1 cellular context compared by ENCODE assay signal in the genomic region with DNA sequence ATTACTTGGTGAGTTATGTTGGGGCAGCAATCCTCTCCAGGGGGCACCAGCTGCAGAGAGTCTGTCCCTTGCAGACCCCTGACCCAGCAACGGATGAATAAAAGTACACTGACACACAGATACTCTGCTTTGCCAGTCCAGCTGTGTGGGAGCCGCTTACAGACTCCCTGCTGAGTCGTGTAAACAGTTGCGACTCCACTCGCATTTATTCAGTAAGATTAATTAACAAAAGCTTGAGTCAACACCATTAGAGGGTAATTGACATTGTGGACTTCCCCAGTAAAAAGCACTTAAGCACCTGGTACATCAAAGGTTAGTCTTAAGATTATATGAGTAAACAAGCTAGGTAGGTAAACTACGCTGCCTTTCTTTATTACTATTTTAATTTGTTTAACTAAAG.
A peak's percentile ranks its signal among the peaks of the same experiment; 100 is the strongest.
TF ChIP-seq lines count a peak whose summit lies in the region.

No MANE protein-coding gene starts in this region.

TF ChIP-seq in H1, 55 proteins besides CTCF, POLR2A, EP300 and RAD21 (continued from another document):
- TF ChIP-seq, protein P1, sequence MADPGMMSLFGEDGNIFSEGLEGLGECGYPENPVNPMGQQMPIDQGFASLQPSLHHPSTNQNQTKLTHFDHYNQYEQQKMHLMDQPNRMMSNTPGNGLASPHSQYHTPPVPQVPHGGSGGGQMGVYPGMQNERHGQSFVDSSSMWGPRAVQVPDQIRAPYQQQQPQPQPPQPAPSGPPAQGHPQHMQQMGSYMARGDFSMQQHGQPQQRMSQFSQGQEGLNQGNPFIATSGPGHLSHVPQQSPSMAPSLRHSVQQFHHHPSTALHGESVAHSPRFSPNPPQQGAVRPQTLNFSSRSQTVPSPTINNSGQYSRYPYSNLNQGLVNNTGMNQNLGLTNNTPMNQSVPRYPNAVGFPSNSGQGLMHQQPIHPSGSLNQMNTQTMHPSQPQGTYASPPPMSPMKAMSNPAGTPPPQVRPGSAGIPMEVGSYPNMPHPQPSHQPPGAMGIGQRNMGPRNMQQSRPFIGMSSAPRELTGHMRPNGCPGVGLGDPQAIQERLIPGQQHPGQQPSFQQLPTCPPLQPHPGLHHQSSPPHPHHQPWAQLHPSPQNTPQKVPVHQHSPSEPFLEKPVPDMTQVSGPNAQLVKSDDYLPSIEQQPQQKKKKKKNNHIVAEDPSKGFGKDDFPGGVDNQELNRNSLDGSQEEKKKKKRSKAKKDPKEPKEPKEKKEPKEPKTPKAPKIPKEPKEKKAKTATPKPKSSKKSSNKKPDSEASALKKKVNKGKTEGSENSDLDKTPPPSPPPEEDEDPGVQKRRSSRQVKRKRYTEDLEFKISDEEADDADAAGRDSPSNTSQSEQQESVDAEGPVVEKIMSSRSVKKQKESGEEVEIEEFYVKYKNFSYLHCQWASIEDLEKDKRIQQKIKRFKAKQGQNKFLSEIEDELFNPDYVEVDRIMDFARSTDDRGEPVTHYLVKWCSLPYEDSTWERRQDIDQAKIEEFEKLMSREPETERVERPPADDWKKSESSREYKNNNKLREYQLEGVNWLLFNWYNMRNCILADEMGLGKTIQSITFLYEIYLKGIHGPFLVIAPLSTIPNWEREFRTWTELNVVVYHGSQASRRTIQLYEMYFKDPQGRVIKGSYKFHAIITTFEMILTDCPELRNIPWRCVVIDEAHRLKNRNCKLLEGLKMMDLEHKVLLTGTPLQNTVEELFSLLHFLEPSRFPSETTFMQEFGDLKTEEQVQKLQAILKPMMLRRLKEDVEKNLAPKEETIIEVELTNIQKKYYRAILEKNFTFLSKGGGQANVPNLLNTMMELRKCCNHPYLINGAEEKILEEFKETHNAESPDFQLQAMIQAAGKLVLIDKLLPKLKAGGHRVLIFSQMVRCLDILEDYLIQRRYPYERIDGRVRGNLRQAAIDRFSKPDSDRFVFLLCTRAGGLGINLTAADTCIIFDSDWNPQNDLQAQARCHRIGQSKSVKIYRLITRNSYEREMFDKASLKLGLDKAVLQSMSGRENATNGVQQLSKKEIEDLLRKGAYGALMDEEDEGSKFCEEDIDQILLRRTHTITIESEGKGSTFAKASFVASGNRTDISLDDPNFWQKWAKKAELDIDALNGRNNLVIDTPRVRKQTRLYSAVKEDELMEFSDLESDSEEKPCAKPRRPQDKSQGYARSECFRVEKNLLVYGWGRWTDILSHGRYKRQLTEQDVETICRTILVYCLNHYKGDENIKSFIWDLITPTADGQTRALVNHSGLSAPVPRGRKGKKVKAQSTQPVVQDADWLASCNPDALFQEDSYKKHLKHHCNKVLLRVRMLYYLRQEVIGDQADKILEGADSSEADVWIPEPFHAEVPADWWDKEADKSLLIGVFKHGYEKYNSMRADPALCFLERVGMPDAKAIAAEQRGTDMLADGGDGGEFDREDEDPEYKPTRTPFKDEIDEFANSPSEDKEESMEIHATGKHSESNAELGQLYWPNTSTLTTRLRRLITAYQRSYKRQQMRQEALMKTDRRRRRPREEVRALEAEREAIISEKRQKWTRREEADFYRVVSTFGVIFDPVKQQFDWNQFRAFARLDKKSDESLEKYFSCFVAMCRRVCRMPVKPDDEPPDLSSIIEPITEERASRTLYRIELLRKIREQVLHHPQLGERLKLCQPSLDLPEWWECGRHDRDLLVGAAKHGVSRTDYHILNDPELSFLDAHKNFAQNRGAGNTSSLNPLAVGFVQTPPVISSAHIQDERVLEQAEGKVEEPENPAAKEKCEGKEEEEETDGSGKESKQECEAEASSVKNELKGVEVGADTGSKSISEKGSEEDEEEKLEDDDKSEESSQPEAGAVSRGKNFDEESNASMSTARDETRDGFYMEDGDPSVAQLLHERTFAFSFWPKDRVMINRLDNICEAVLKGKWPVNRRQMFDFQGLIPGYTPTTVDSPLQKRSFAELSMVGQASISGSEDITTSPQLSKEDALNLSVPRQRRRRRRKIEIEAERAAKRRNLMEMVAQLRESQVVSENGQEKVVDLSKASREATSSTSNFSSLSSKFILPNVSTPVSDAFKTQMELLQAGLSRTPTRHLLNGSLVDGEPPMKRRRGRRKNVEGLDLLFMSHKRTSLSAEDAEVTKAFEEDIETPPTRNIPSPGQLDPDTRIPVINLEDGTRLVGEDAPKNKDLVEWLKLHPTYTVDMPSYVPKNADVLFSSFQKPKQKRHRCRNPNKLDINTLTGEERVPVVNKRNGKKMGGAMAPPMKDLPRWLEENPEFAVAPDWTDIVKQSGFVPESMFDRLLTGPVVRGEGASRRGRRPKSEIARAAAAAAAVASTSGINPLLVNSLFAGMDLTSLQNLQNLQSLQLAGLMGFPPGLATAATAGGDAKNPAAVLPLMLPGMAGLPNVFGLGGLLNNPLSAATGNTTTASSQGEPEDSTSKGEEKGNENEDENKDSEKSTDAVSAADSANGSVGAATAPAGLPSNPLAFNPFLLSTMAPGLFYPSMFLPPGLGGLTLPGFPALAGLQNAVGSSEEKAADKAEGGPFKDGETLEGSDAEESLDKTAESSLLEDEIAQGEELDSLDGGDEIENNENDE (IDR thresholded peaks at IDR 0.05; ENCODE audit: insufficient replicate concordance, low read length): peak; percentile 60
- TF ChIP-seq KDM4A (IDR thresholded peaks at IDR 0.05; ENCODE audit: low read depth, low read length, severe bottlenecking) (no peak), RFX5 (IDR thresholded peaks at IDR 0.05; ENCODE audit: borderline replicate concordance, low read depth, low read length) (no peak), BCL11A (IDR thresholded peaks at IDR 0.05; ENCODE audit: low read depth in 2 of 2, low read length in 2 of 2) (peak in 1 of 2 experiments; percentile 39), SIX5 (IDR thresholded peaks at IDR 0.05; ENCODE audit: low read depth, low read length) (no peak), TAF1 (IDR thresholded peaks at IDR 0.05; ENCODE audit: low read depth, low read length) (no peak), ASH2L (IDR thresholded peaks at IDR 0.05; ENCODE audit: low read length) (no peak), HDAC6 (IDR thresholded peaks at IDR 0.05; ENCODE audit: low read depth, low read length) (no peak), CREB1 (IDR thresholded peaks at IDR 0.05) (no peak), BACH1 (IDR thresholded peaks at IDR 0.05; ENCODE audit: low read length) (no peak), KDM1A (IDR thresholded peaks at IDR 0.05; ENCODE audit: borderline replicate concordance, low read length) (peak; percentile 37; the same call in 1 of the 2 replicates), PHF8 (conservative IDR thresholded peaks at IDR 0.05; ENCODE audit: low read depth, low read length) (no peak), MAFK (IDR thresholded peaks at IDR 0.05; ENCODE audit: low read depth, low read length) (no peak), CHD1 (IDR thresholded peaks at IDR 0.05; ENCODE audit: low read depth, low read length) (no peak), NRF1 (IDR thresholded peaks at IDR 0.05; ENCODE audit: low read depth, low read length) (no peak), FOSL1 (IDR thresholded peaks at IDR 0.05; ENCODE audit: insufficient read depth, low read depth, low read length) (no peak), HDAC2 (IDR thresholded peaks at IDR 0.05; ENCODE audit: borderline replicate concordance in 1 of 2, low read depth in 2 of 2, low read length in 2 of 2) (peak in 1 of 2 experiments; percentile 78; a peak in 1 of 4 replicates), CHD2 (IDR thresholded peaks at IDR 0.05; ENCODE audit: low read length) (no peak), TEAD4 (IDR thresholded peaks at IDR 0.05; ENCODE audit: low read depth, low read length) (no peak), ZNF274 (IDR thresholded peaks at IDR 0.05; ENCODE audit: borderline replicate concordance, extremely low read depth, low read length) (no peak), SP1 (IDR thresholded peaks at IDR 0.05; ENCODE audit: low read depth, low read length) (peak; percentile 69; the same call in 1 of the 2 replicates), EZH2 (IDR thresholded peaks at IDR 0.05; ENCODE audit: low read depth, low read length, severe bottlenecking) (no peak), KDM5A (IDR thresholded peaks at IDR 0.05; ENCODE audit: low read length) (no peak)
- TF ChIP-seq, protein P2, sequence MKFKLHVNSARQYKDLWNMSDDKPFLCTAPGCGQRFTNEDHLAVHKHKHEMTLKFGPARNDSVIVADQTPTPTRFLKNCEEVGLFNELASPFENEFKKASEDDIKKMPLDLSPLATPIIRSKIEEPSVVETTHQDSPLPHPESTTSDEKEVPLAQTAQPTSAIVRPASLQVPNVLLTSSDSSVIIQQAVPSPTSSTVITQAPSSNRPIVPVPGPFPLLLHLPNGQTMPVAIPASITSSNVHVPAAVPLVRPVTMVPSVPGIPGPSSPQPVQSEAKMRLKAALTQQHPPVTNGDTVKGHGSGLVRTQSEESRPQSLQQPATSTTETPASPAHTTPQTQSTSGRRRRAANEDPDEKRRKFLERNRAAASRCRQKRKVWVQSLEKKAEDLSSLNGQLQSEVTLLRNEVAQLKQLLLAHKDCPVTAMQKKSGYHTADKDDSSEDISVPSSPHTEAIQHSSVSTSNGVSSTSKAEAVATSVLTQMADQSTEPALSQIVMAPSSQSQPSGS (IDR thresholded peaks at IDR 0.05; ENCODE audit: low read length): peak; percentile 71; the same call in 1 of the 2 replicates
